ENCODE assay signal across 1 cellular context in genomic region chr6:14510038-14510437, GRCh38.
TF ChIP-seq lines count a peak whose summit lies in the region.

No MANE protein-coding gene starts in this region.

TF ChIP-seq in GM23338, 12 proteins besides CTCF, POLR2A, EP300 and RAD21 (continued from another document):
- TF ChIP-seq REST (IDR thresholded peaks at IDR 0.05; ENCODE audit: unreplicated experiment) = no peak
- no peak for TF ChIP-seq ZNF114 (CRISPR knock-in tag; IDR thresholded peaks at IDR 0.05)
- TF ChIP-seq EZH2phosphoT487 (IDR thresholded peaks at IDR 0.05; ENCODE audit: unreplicated experiment) = no peak
- TF ChIP-seq EZH2 (IDR thresholded peaks at IDR 0.05; ENCODE audit: low read depth, unreplicated experiment) = no peak
- TF ChIP-seq STAT1 (IDR thresholded peaks at IDR 0.05; ENCODE audit: unreplicated experiment) = no peak
- no peak for TF ChIP-seq JUNB (IDR thresholded peaks at IDR 0.05; ENCODE audit: unreplicated experiment)
- TF ChIP-seq POLR2AphosphoS5 (IDR thresholded peaks at IDR 0.05; ENCODE audit: low read depth) = no peak
- TF ChIP-seq ZNF462 (CRISPR knock-in tag; IDR thresholded peaks at IDR 0.05) = no peak
